In genomic region chr12:67593871-67594330, GRCh38 we compare ENCODE assay signal across 22 cellular contexts. TPM values are rescaled to one million over a fixed set of nuclear protein-coding genes. Genes with fewer than 3 reads are reported as not detected.
DNase-seq lines count a peak whose midpoint lies in the region; ATAC-seq and TF ChIP-seq lines count a peak whose summit lies in the region.
"Had no signal": no experiment of that assay in that cellular context is flagged by ENCODE, and none has a peak within 500 bp of the region (broad histone marks: within the 10 kb centered on the region; RNA-seq: fewer than 3 reads in every experiment).

No MANE protein-coding gene starts in this region.

- H3K9me3 ChIP-seq in PC-3 (ENCODE audit: low read length) (no peaks in the 10 kb centered on the region), testis (no peaks in the 10 kb centered on the region)
- H3K9me3 ChIP-seq: psoas muscle, SK-N-SH, suprapubic skin had no signal

- ATAC-seq in activated naive CD8-positive, alpha-beta T cell treated with anti-CD3 and anti-CD28 coated beads, Interleukin-2, amount 10 ng/mL, durations not matched to agents 7 days and 5 days (ENCODE audit: low read depth), result no peak
- ATAC-seq in PC-3 (no peak), left colon (peak; percentile 38), GM19452 (IDR thresholded peaks at IDR 0.05; ENCODE audit: unreplicated experiment) (no peak)
- ATAC-seq in stimulated activated naive CD8-positive, alpha-beta T cell treated with anti-CD3 and anti-CD28 coated beads, Interleukin-15, amount 100 ng/mL, for 72 hours, result peak; percentile 35
- ATAC-seq: K562, psoas muscle, T-helper 17 cell had no signal

- peaks cover 12% of the 10 kb centered on the region for H3K9me3 Mint-ChIP-seq in activated naive CD8-positive, alpha-beta T cell treated with anti-CD3 and anti-CD28 coated beads, Interleukin-2, amount 10 ng/mL, durations not matched to agents 7 days and 5 days
- H3K9me3 Mint-ChIP-seq in activated naive CD8-positive, alpha-beta T cell treated with anti-CD3 and anti-CD28 coated beads for 36 hours, result peaks cover 17% of the 10 kb centered on the region
- peaks cover 10 to 15% of the 10 kb centered on the region in 2 donors for H3K9me3 Mint-ChIP-seq in stimulated activated naive CD8-positive, alpha-beta T cell treated with anti-CD3 and anti-CD28 coated beads, Interleukin-15, amount 100 ng/mL, for 72 hours

- no peaks in the 10 kb centered on the region for H3K36me3 ChIP-seq in PC-3 (ENCODE audit: low read depth, low read length)
- H3K36me3 ChIP-seq in testis (ENCODE audit: low read depth, missing control alignments), result no peaks in the 10 kb centered on the region
- H3K36me3 ChIP-seq: suprapubic skin had no signal

- no peaks in the 10 kb centered on the region for H3K79me2 ChIP-seq in PC-3 (ENCODE audit: low read length)

- H3K4me1 ChIP-seq in PC-3 (ENCODE audit: insufficient read depth, low read length) (peaks cover 37% of the 10 kb centered on the region), testis (no peaks in the 10 kb centered on the region)

- TF ChIP-seq CTCF in PC-3 (conservative IDR thresholded peaks at IDR 0.05; ENCODE audit: low read depth, low read length) (no peak), testis (IDR thresholded peaks at IDR 0.05) (no peak)

- POLR2A ChIA-PET in activated naive CD8-positive, alpha-beta T cell treated with anti-CD3 and anti-CD28 coated beads, Interleukin-2, amount 10 ng/mL, durations not matched to agents 7 days and 5 days (lab: Charles Lee), result interaction anchor here (0.7 to 4.1 kb wide), 3 partner anchors 35 to 56 kb away, joined by 3 to 47 read pairs (median 5); partner anchors contain the start of gene DYRK2
- POLR2A ChIA-PET in PC-3 (lab: Charles Lee; ENCODE audit: unreplicated experiment), result no interaction called here

- peak overlapping the region; percentile 76 for H3K4me2 ChIP-seq in PC-3 (ENCODE audit: low read length)

- H3K4me1 Mint-ChIP-seq in activated naive CD8-positive, alpha-beta T cell treated with anti-CD3 and anti-CD28 coated beads, Interleukin-2, amount 10 ng/mL, durations not matched to agents 7 days and 5 days, result peaks cover 36% of the 10 kb centered on the region
- peaks cover 36% of the 10 kb centered on the region for H3K4me1 Mint-ChIP-seq in activated naive CD8-positive, alpha-beta T cell treated with anti-CD3 and anti-CD28 coated beads for 36 hours
- H3K4me1 Mint-ChIP-seq in stimulated activated naive CD8-positive, alpha-beta T cell treated with anti-CD3 and anti-CD28 coated beads, Interleukin-15, amount 100 ng/mL, for 72 hours, result peaks cover 52% of the 10 kb centered on the region

- H3K27ac Mint-ChIP-seq in activated naive CD8-positive, alpha-beta T cell treated with anti-CD3 and anti-CD28 coated beads, Interleukin-2, amount 10 ng/mL, durations not matched to agents 7 days and 5 days, result peak overlapping the region; percentile 89
- H3K27ac Mint-ChIP-seq in activated naive CD8-positive, alpha-beta T cell treated with anti-CD3 and anti-CD28 coated beads for 36 hours, result no peak overlapping the region
- no peak overlapping the region for H3K27ac Mint-ChIP-seq in stimulated activated naive CD8-positive, alpha-beta T cell treated with anti-CD3 and anti-CD28 coated beads, Interleukin-15, amount 100 ng/mL, for 72 hours

- H3K27ac ChIP-seq in PC-3 (ENCODE audit: low read length) (peak overlapping the region; percentile 81), testis (no peak overlapping the region)
- H3K27ac ChIP-seq: psoas muscle, suprapubic skin had no signal

- DNase-seq in activated naive CD8-positive, alpha-beta T cell treated with anti-CD3 and anti-CD28 coated beads, Interleukin-2, amount 10 ng/mL, durations not matched to agents 7 days and 5 days, result no peak
- DNase-seq in activated naive CD8-positive, alpha-beta T cell treated with anti-CD3 and anti-CD28 coated beads for 36 hours, result no peak
- DNase-seq in PC-3 (no peak), left colon (no peak), cortex of kidney (lab: John Stamatoyannopoulos, UW) (no peak), testis (no peak)
- no peak for DNase-seq in stimulated activated naive CD8-positive, alpha-beta T cell treated with anti-CD3 and anti-CD28 coated beads, Interleukin-15, amount 100 ng/mL, for 72 hours
- DNase-seq: activated CD8-positive, alpha-beta memory T cell treated with anti-CD3 and anti-CD28 coated beads, Interleukin-2, amount 50 U/mL, for 48 hours; activated effector memory CD4-positive, alpha-beta T cell treated with anti-CD3 and anti-CD28 coated beads, Interleukin-2, amount 50 U/mL, for 16 hours; amniotic stem cell; effector memory CD4-positive, alpha-beta T cell; foreskin melanocyte; MM.1S; NCI-H2081; NCI-H82; psoas muscle; SK-N-SH; T-helper 17 cell had no signal

- H3K9ac ChIP-seq in PC-3 (ENCODE audit: low read length), result no peak overlapping the region
- H3K9ac ChIP-seq: SK-N-SH had no signal

- intact Hi-C loops in PC-3 (cut with micrococcal nuclease) (loop anchor here (5.0 kb wide), 1 partner anchor 53 kb away; the partner anchor contains the start of gene DYRK2), left colon (cut with DNase I, micrococcal nuclease) (no loop called here), testis (cut with DNase I; ENCODE audit: low total_unique reads) (no loop called here)

- no TSS peak for BruUV-seq in PC-3 (replicated peaks; lab: Mats Ljungman, UMichigan)

- H3K36me3 Mint-ChIP-seq in activated naive CD8-positive, alpha-beta T cell treated with anti-CD3 and anti-CD28 coated beads, Interleukin-2, amount 10 ng/mL, durations not matched to agents 7 days and 5 days, result peaks cover 16% of the 10 kb centered on the region
- peaks cover 6% of the 10 kb centered on the region for H3K36me3 Mint-ChIP-seq in activated naive CD8-positive, alpha-beta T cell treated with anti-CD3 and anti-CD28 coated beads for 36 hours

- H2AFZ ChIP-seq in PC-3 (ENCODE audit: low read length), result no peak overlapping the region

- no peak overlapping the region for H3K4me3 Mint-ChIP-seq in activated naive CD8-positive, alpha-beta T cell treated with anti-CD3 and anti-CD28 coated beads, Interleukin-2, amount 10 ng/mL, durations not matched to agents 7 days and 5 days
- H3K4me3 Mint-ChIP-seq in activated naive CD8-positive, alpha-beta T cell treated with anti-CD3 and anti-CD28 coated beads for 36 hours, result no peak overlapping the region
- no peak overlapping the region for H3K4me3 Mint-ChIP-seq in stimulated activated naive CD8-positive, alpha-beta T cell treated with anti-CD3 and anti-CD28 coated beads, Interleukin-15, amount 100 ng/mL, for 72 hours
- H3K4me3 Mint-ChIP-seq: activated CD4-positive, alpha-beta T cell treated with anti-CD3 and anti-CD28 coated beads, Interleukin-2, amount 10 ng/mL, durations not matched to agents 24 days and 14 days had no signal

- H4K20me1 ChIP-seq in PC-3 (ENCODE audit: low read length), result no peaks in the 10 kb centered on the region

- CTCF ChIA-PET in PC-3 (lab: Charles Lee), result no interaction called here

- no peaks in the 10 kb centered on the region for H3K27me3 ChIP-seq in PC-3 (ENCODE audit: low read length)
- no peaks in the 10 kb centered on the region for H3K27me3 ChIP-seq in testis
- H3K27me3 ChIP-seq: suprapubic skin had no signal

- H3K4me3 ChIP-seq in PC-3 (ENCODE audit: low read length), result peak overlapping the region; percentile 5; the same call in 1 of the 2 replicates
- no peak overlapping the region for H3K4me3 ChIP-seq in testis
- H3K4me3 ChIP-seq: K562, psoas muscle, suprapubic skin had no signal

- WGBS in testis, 2 donors, result 89 to 96% methylated on average over 1 of the region's 1 CpG

- no peaks in the 10 kb centered on the region for H3F3A ChIP-seq in PC-3 (ENCODE audit: low read length, unreplicated experiment)

- H3K9me2 ChIP-seq in PC-3 (replicated peaks; ENCODE audit: low read length), result no peaks in the 10 kb centered on the region
- H3K9me2 ChIP-seq: SK-N-SH had no signal

- no peak for TF ChIP-seq POLR2A in testis (IDR thresholded peaks at IDR 0.05)

- no peaks in the 10 kb centered on the region for H3K27me3 Mint-ChIP-seq in activated naive CD8-positive, alpha-beta T cell treated with anti-CD3 and anti-CD28 coated beads, Interleukin-2, amount 10 ng/mL, durations not matched to agents 7 days and 5 days
- no peaks in the 10 kb centered on the region for H3K27me3 Mint-ChIP-seq in activated naive CD8-positive, alpha-beta T cell treated with anti-CD3 and anti-CD28 coated beads for 36 hours
- no peaks in the 10 kb centered on the region for H3K27me3 Mint-ChIP-seq in stimulated activated naive CD8-positive, alpha-beta T cell treated with anti-CD3 and anti-CD28 coated beads, Interleukin-15, amount 100 ng/mL, for 72 hours
- H3K27me3 Mint-ChIP-seq: T-helper 17 cell had no signal

RNA-seq across cellular contexts. Expression of gene DYRK2, which starts 54.6 kb away (rescaled TPM):
- 100 to 1,000 TPM; 108 to 109 TPM for total RNA-seq in activated naive CD8-positive, alpha-beta T cell treated with anti-CD3 and anti-CD28 coated beads, Interleukin-2, amount 10 ng/mL, durations not matched to agents 7 days and 5 days
- 10 to 100 TPM; 29.6 to 33.0 TPM for total RNA-seq in activated naive CD8-positive, alpha-beta T cell treated with anti-CD3 and anti-CD28 coated beads for 36 hours
- 20.6 and 26.3 TPM in 2 replicates for total RNA-seq in PC-3 (2014; rRNA removed)
- 100 to 1,000 TPM in 1 of 2 donors, 10 to 100 TPM in 1; 98.5 to 144 TPM for total RNA-seq in left colon
- 10 to 100 TPM; 17.4 to 18.4 TPM for total RNA-seq in testis
- 14.6 TPM for polyA plus RNA-seq in testis (ENCODE audit: insufficient read depth, low read depth, low replicate concordance)

Comparison
In these comparisons a context has a peak if more than half of its experiments do, and no peak if none do; other contexts are left out.
1. ATAC-seq: peak in left colon (single experiment) and stimulated activated naive CD8-positive, alpha-beta T cell treated with anti-CD3 and anti-CD28 coated beads, Interleukin-15, amount 100 ng/mL, for 72 hours (single experiment); none in activated naive CD8-positive, alpha-beta T cell treated with anti-CD3 and anti-CD28 coated beads, Interleukin-2, amount 10 ng/mL, durations not matched to agents 7 days and 5 days (single experiment), PC-3 (single experiment) and GM19452 (single experiment).